9 cellular contexts compared by ENCODE assay signal in the genomic region with DNA sequence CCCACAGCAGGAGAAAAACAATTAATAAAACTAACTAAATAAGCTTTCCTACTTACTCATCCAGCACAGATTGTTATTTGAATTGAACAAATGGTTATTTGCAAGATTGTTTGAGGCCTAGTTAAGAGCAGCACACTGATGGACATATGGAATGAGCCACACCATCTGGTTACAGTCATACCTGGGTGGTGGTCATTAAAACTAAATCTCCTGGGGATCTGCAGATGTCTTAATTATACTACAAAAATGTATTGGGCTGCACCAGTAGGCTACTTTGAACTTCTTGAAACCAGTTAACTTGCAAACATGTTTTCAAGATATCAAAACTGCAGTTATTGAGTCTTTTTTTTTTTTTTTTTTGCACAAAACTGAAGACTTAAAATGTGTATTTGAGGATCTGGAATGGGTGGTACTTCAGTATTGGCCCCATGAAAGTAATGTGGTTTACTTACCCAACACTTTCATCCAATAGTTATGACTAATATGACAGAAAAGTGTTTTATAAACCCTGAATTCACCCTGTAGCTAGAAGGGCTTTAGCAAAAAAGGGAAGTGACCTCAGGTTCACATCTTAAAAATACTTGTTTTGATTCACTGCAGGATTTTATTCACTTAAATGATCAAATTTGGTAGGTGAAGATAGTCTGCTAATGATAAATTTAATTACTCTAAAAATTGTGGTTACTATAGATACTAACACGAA. TPM values are rescaled to one million over a fixed set of nuclear protein-coding genes. Genes with fewer than 3 reads are reported as not detected.
DNase-seq lines count a peak whose midpoint lies in the region; ATAC-seq and TF ChIP-seq lines count a peak whose summit lies in the region.
"Had no signal": no experiment of that assay in that cellular context is flagged by ENCODE, and none has a peak within 500 bp of the region (broad histone marks: within the 10 kb centered on the region; RNA-seq: fewer than 3 reads in every experiment).

No MANE protein-coding gene starts in this region.

- H3K9me3 ChIP-seq in DOHH2 (ENCODE audit: control insufficient read depth, insufficient read depth, low read length) = no peaks in the 10 kb centered on the region; the same call in 1 of the 2 replicates

- peaks cover 12% of the 10 kb centered on the region for H3K36me3 ChIP-seq in DOHH2 (ENCODE audit: control insufficient read depth, low read length)

- H3K27ac Mint-ChIP-seq in activated naive CD8-positive, alpha-beta T cell = peak overlapping the region; percentile 76
- H3K27ac Mint-ChIP-seq in activated T-helper 1 cell treated with anti-CD3 and anti-CD28 coated beads, Interleukin-12 subunit alpha, Interleukin-12 subunit beta, Interleukin-2, Interleukin-4 antibody, amounts not matched to agents 30 ng/mL and 10 ng/mL and 1 ng/mL, durations not matched to agents 14 hours and 24 hours and 36 hours = no peak overlapping the region

- peak overlapping the region; percentile 63 for H3K27ac ChIP-seq in DOHH2 (ENCODE audit: low read depth, low read length)

- intact Hi-C loops in activated T-helper 1 cell treated with anti-CD3 and anti-CD28 coated beads, Interleukin-12 subunit alpha, Interleukin-12 subunit beta, Interleukin-2, Interleukin-4 antibody, amounts not matched to agents 30 ng/mL and 10 ng/mL and 1 ng/mL, durations not matched to agents 14 hours and 24 hours and 36 hours (cut with micrococcal nuclease) = loop anchor here (5.0 kb wide), 1 partner anchor 50 kb away; no protein-coding TSS in a partner anchor

- no peaks in the 10 kb centered on the region for H3K9me2 ChIP-seq in DOHH2 (replicated peaks; ENCODE audit: control insufficient read depth, low read length)

- peaks cover 17% of the 10 kb centered on the region for H3F3A ChIP-seq in DOHH2 (ENCODE audit: control insufficient read depth, insufficient read depth)

- H3K4me1 ChIP-seq in DOHH2 (ENCODE audit: control insufficient read depth, low read length) = peaks cover 46% of the 10 kb centered on the region

- no peaks in the 10 kb centered on the region for H3K27me3 Mint-ChIP-seq in activated naive CD8-positive, alpha-beta T cell
- H3K27me3 Mint-ChIP-seq in activated T-helper 1 cell treated with anti-CD3 and anti-CD28 coated beads, Interleukin-12 subunit alpha, Interleukin-12 subunit beta, Interleukin-2, Interleukin-4 antibody, amounts not matched to agents 30 ng/mL and 10 ng/mL and 1 ng/mL, durations not matched to agents 14 hours and 24 hours and 36 hours (ENCODE audit: insufficient read depth) = no peaks in the 10 kb centered on the region

- peaks cover 83% of the 10 kb centered on the region for H3K4me1 Mint-ChIP-seq in activated naive CD8-positive, alpha-beta T cell (ENCODE audit: low read depth)
- H3K4me1 Mint-ChIP-seq in activated T-helper 1 cell treated with anti-CD3 and anti-CD28 coated beads, Interleukin-12 subunit alpha, Interleukin-12 subunit beta, Interleukin-2, Interleukin-4 antibody, amounts not matched to agents 30 ng/mL and 10 ng/mL and 1 ng/mL, durations not matched to agents 14 hours and 24 hours and 36 hours (ENCODE audit: low read depth) = peaks cover 51% of the 10 kb centered on the region

- peaks cover 6% of the 10 kb centered on the region for H3K36me3 Mint-ChIP-seq in activated naive CD8-positive, alpha-beta T cell
- H3K36me3 Mint-ChIP-seq in activated T-helper 1 cell treated with anti-CD3 and anti-CD28 coated beads, Interleukin-12 subunit alpha, Interleukin-12 subunit beta, Interleukin-2, Interleukin-4 antibody, amounts not matched to agents 30 ng/mL and 10 ng/mL and 1 ng/mL, durations not matched to agents 14 hours and 24 hours and 36 hours (ENCODE audit: low read depth) = peaks cover 14% of the 10 kb centered on the region

- H3K27me3 ChIP-seq in DOHH2 (ENCODE audit: control insufficient read depth, low read length) = no peaks in the 10 kb centered on the region

- H3K4me2 ChIP-seq in DOHH2 (ENCODE audit: low read length) = peak overlapping the region; percentile 44

- peak overlapping the region; percentile 21 for H3K4me3 Mint-ChIP-seq in activated naive CD8-positive, alpha-beta T cell
- no peak overlapping the region for H3K4me3 Mint-ChIP-seq in activated T-helper 1 cell treated with anti-CD3 and anti-CD28 coated beads, Interleukin-12 subunit alpha, Interleukin-12 subunit beta, Interleukin-2, Interleukin-4 antibody, amounts not matched to agents 30 ng/mL and 10 ng/mL and 1 ng/mL, durations not matched to agents 14 hours and 24 hours and 36 hours

- peak; percentile 79 for ATAC-seq in GM19463 (IDR thresholded peaks at IDR 0.05; ENCODE audit: unreplicated experiment)
- ATAC-seq in HG03442 (IDR thresholded peaks at IDR 0.05; ENCODE audit: unreplicated experiment) = peak; percentile 84
- no peak for ATAC-seq in omental fat pad (ENCODE audit: low FRiP score)
- ATAC-seq: HCT116 had no signal

- DNase-seq in NCI-H526 (lab: John Stamatoyannopoulos, UW) = no peak
- DNase-seq in omental fat pad (ENCODE audit: low spot score) = no peak
- DNase-seq in activated T-helper 1 cell treated with anti-CD3 and anti-CD28 coated beads, Interleukin-12 subunit alpha, Interleukin-12 subunit beta, Interleukin-2, Interleukin-4 antibody, amounts not matched to agents 30 ng/mL and 10 ng/mL and 1 ng/mL, durations not matched to agents 14 hours and 24 hours and 36 hours (ENCODE audit: low spot score) = no peak
- DNase-seq in NCI-H1436 (lab: John Stamatoyannopoulos, UW) = no peak

- peak overlapping the region; percentile 22 for H3K4me3 ChIP-seq in DOHH2 (ENCODE audit: low read length)

- H3K79me2 ChIP-seq in DOHH2 (ENCODE audit: control insufficient read depth, low read length) = peaks cover 99% of the 10 kb centered on the region

- H3K9me3 Mint-ChIP-seq in activated naive CD8-positive, alpha-beta T cell (ENCODE audit: low read depth) = no peaks in the 10 kb centered on the region
- peaks cover 9% of the 10 kb centered on the region for H3K9me3 Mint-ChIP-seq in activated T-helper 1 cell treated with anti-CD3 and anti-CD28 coated beads, Interleukin-12 subunit alpha, Interleukin-12 subunit beta, Interleukin-2, Interleukin-4 antibody, amounts not matched to agents 30 ng/mL and 10 ng/mL and 1 ng/mL, durations not matched to agents 14 hours and 24 hours and 36 hours

- H4K20me1 ChIP-seq in DOHH2 (ENCODE audit: control insufficient read depth, insufficient read depth, low read depth, low read length) = peaks cover 10% of the 10 kb centered on the region

- TF ChIP-seq CTCF in DOHH2 (IDR thresholded peaks at IDR 0.05; ENCODE audit: low read depth, low read length, poor library complexity, severe bottlenecking) = no peak
- TF ChIP-seq CTCF in omental fat pad (IDR thresholded peaks at IDR 0.05) = no peak

RNA-seq across cellular contexts. Expression of a gene that starts 10.8 kb away (rescaled TPM):
- 100 to 1,000 TPM in 3 of 4 donors, 10 to 100 TPM in 1; 85.7 to 265 (median 186) TPM for total RNA-seq in omental fat pad
- 239 and 252 TPM in 2 replicates for total RNA-seq in activated T-helper 1 cell treated with anti-CD3 and anti-CD28 coated beads, Interleukin-12 subunit alpha, Interleukin-12 subunit beta, Interleukin-2, Interleukin-4 antibody, amounts not matched to agents 30 ng/mL and 10 ng/mL and 1 ng/mL, durations not matched to agents 14 hours and 24 hours and 36 hours
